In the genomic region with DNA sequence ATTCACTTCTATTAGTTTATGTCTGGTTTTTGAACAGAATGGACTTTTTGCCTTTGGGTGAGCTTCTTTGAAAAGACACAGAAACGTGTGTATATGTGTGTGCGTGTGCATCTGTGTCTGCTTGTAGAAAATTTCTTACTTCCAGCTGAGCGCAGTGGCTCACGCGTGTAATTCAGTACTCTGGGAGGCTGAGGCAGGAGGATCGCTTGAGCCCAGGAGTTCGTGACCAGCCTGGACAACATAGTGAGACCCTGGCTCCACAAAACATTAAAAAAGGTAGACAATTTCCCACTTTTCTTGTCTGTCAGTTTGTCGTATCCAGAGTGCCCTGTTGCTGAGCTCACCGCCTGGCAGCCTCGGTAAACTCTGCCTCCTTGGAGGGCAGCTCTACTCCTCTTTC, we compare ENCODE assay signal across 20 cellular contexts. TPM values are rescaled to one million over a fixed set of nuclear protein-coding genes. Genes with fewer than 3 reads are reported as not detected.
DNase-seq lines count a peak whose midpoint lies in the region; ATAC-seq lines count a peak whose summit lies in the region.
"Had no signal": no experiment of that assay in that cellular context is flagged by ENCODE, and none has a peak within 500 bp of the region (broad histone marks: within the 10 kb centered on the region; RNA-seq: fewer than 3 reads in every experiment).

No MANE protein-coding gene starts in this region.

- peaks cover 74% of the 10 kb centered on the region for H3K4me1 ChIP-seq in BLaER1

- no peaks in the 10 kb centered on the region for H3K27me3 Mint-ChIP-seq in T-cell
- no peaks in the 10 kb centered on the region for H3K27me3 Mint-ChIP-seq in effector memory CD8-positive, alpha-beta T cell

- H3K9me3 Mint-ChIP-seq in T-cell, result peaks cover 0 to 10% (median 8%) of the 10 kb centered on the region in 3 donors
- no peaks in the 10 kb centered on the region for H3K9me3 Mint-ChIP-seq in effector memory CD8-positive, alpha-beta T cell

- H3K4me3 ChIP-seq in BLaER1, result no peak overlapping the region
- H3K4me3 ChIP-seq: GM12878, PC-9 had no signal

- H3K27me3 ChIP-seq in BLaER1, result no peaks in the 10 kb centered on the region

- DNase-seq in T-cell, result no peak
- no peak for DNase-seq in effector memory CD8-positive, alpha-beta T cell
- DNase-seq in sciatic nerve (ENCODE audit: low spot score), result peak; percentile 28
- no peak for DNase-seq in NCI-H1048 (lab: John Stamatoyannopoulos, UW)
- DNase-seq: CD8-positive, alpha-beta T cell; DND-41; KG1; NCI-H1092 treated with DMSO at 0.1 percent for 48 hours; NCI-H146; NCI-H2029; NCI-H2227 treated with DMSO at 0.1 percent for 48 hours; NCI-H510A treated with DMSO at 0.1 percent for 48 hours; NCI-H748 treated with DMSO at 0.1 percent for 48 hours; PC-9; SHP77 treated with DMSO at 0.1 percent for 48 hours; SK-N-SH had no signal

- H3K4me2 ChIP-seq in BLaER1, result peak overlapping the region; percentile 80
- H3K4me2 ChIP-seq: PC-9, SK-N-SH had no signal

- POLR2A ChIA-PET in T-cell (lab: Charles Lee), result no interaction called here

- peak overlapping the region in 2 of 3 donors; percentile 11 to 69 for H3K4me3 Mint-ChIP-seq in T-cell
- peak overlapping the region; percentile 61 to 63 for H3K4me3 Mint-ChIP-seq in effector memory CD8-positive, alpha-beta T cell

- peaks cover 78 to 84% (median 80%) of the 10 kb centered on the region in 3 donors for H3K4me1 Mint-ChIP-seq in T-cell
- H3K4me1 Mint-ChIP-seq in effector memory CD8-positive, alpha-beta T cell (ENCODE audit: low read depth in 2 of 2), result peaks cover 50 to 63% of the 10 kb centered on the region in 2 donors

- H3K36me3 ChIP-seq in BLaER1, result peaks cover 56% of the 10 kb centered on the region

- intact Hi-C loops in sciatic nerve (cut with DNase I), result no loop called here

- no peak overlapping the region for H3K9ac ChIP-seq in BLaER1
- H3K9ac ChIP-seq: SK-N-SH had no signal

- H3K9me3 ChIP-seq in BLaER1, result peaks cover 41% of the 10 kb centered on the region

- peaks cover 85% of the 10 kb centered on the region for H4K20me1 ChIP-seq in BLaER1

- H3K36me3 Mint-ChIP-seq in T-cell, result peaks cover 25% of the 10 kb centered on the region
- H3K36me3 Mint-ChIP-seq in effector memory CD8-positive, alpha-beta T cell (ENCODE audit: insufficient read depth), result peaks cover 7% of the 10 kb centered on the region

- no peak overlapping the region for H3K27ac ChIP-seq in BLaER1
- H3K27ac ChIP-seq: PC-9 had no signal

- CTCF ChIA-PET in T-cell (lab: Charles Lee), result no interaction called here

- no peak overlapping the region for H3K27ac Mint-ChIP-seq in T-cell
- peak overlapping the region; percentile 50 to 87 for H3K27ac Mint-ChIP-seq in effector memory CD8-positive, alpha-beta T cell
- H3K27ac Mint-ChIP-seq: CD8-positive, alpha-beta T cell had no signal

- no peak for ATAC-seq in T-cell (replicated peaks in 1 of 4)
- ATAC-seq in effector memory CD8-positive, alpha-beta T cell (replicated peaks), result no peak
- no peak for ATAC-seq in sciatic nerve
- no peak for ATAC-seq in GM19328 (IDR thresholded peaks at IDR 0.05; ENCODE audit: unreplicated experiment)
- ATAC-seq in HG03520 (IDR thresholded peaks at IDR 0.05; ENCODE audit: unreplicated experiment), result no peak
- ATAC-seq: CD8-positive, alpha-beta T cell; GM12878 had no signal

RNA-seq across cellular contexts. Expression of a gene that starts 25.4 kb away (rescaled TPM):
- 10 to 100 TPM; 37.3 to 45.0 (median 43.0) TPM for total RNA-seq in T-cell
- total RNA-seq in sciatic nerve, result 30.1 TPM

RNA-seq across cellular contexts. Expression of a gene that starts 55.5 kb away (rescaled TPM):
- total RNA-seq in T-cell, result 10 to 100 TPM; 23.9 to 30.2 (median 27.8) TPM
- 37.9 TPM for total RNA-seq in sciatic nerve

Comparison
In these comparisons a context has a peak if more than half of its experiments do, and no peak if none do; other contexts are left out.
1. H3K27ac Mint-ChIP-seq: peak in effector memory CD8-positive, alpha-beta T cell (2 of 2); none in T-cell (0 of 2).